ENCODE assay signal across 33 cellular contexts in genomic region chr15:98931001-98931400, GRCh38.
"Had no signal": no experiment of that assay in that cellular context is flagged by ENCODE, and none has a peak within 500 bp of the region (broad histone marks: within the 10 kb centered on the region; RNA-seq: fewer than 3 reads in every experiment).

No MANE protein-coding gene starts in this region.

- H3K36me3 ChIP-seq: colonic mucosa had no signal

- H3K36me3 Mint-ChIP-seq: activated CD8-positive, alpha-beta memory T cell treated with anti-CD3 and anti-CD28 coated beads, Interleukin-2, amount 10 ng/mL, durations not matched to agents 7 days and 5 days had no signal

- H3K9me3 ChIP-seq: adrenal gland, body of pancreas, colonic mucosa, esophagus muscularis mucosa, gastroesophageal sphincter had no signal

- H3K4me1 Mint-ChIP-seq: activated CD4-positive, alpha-beta T cell treated with anti-CD3 and anti-CD28 coated beads for 36 hours; activated CD4-positive, alpha-beta T cell treated with anti-CD3 and anti-CD28 coated beads, Interleukin-2, amount 10 ng/mL, durations not matched to agents 24 days and 14 days; activated CD8-positive, alpha-beta memory T cell treated with anti-CD3 and anti-CD28 coated beads, Interleukin-2, amount 10 ng/mL, durations not matched to agents 7 days and 5 days; activated naive CD8-positive, alpha-beta T cell treated with anti-CD3 and anti-CD28 coated beads for 36 hours; activated naive CD8-positive, alpha-beta T cell treated with anti-CD3 and anti-CD28 coated beads, Interleukin-2, amount 50 U/mL, for 24 hours had no signal

- H3K27ac ChIP-seq: adrenal gland, body of pancreas, colonic mucosa, dorsolateral prefrontal cortex, esophagus muscularis mucosa, foreskin keratinocyte, gastroesophageal sphincter had no signal

- H3K27ac Mint-ChIP-seq: activated CD4-positive, alpha-beta memory T cell treated with anti-CD3 and anti-CD28 coated beads for 36 hours; activated CD4-positive, alpha-beta T cell treated with anti-CD3 and anti-CD28 coated beads for 36 hours; activated CD4-positive, alpha-beta T cell treated with anti-CD3 and anti-CD28 coated beads, Interleukin-2, amount 10 ng/mL, durations not matched to agents 24 days and 14 days; activated CD8-positive, alpha-beta memory T cell treated with anti-CD3 and anti-CD28 coated beads, Interleukin-2, amount 10 ng/mL, durations not matched to agents 7 days and 5 days; activated CD8-positive, alpha-beta T cell treated with anti-CD3 and anti-CD28 coated beads, Interleukin-2, amount 10 ng/mL, durations not matched to agents 7 days and 5 days; activated naive CD8-positive, alpha-beta T cell treated with anti-CD3 and anti-CD28 coated beads for 36 hours; activated naive CD8-positive, alpha-beta T cell treated with anti-CD3 and anti-CD28 coated beads, Interleukin-2, amount 50 U/mL, for 24 hours; activated T-cell treated with anti-CD3 and anti-CD28 coated beads, Interleukin-2, amount 50 U/mL, for 24 hours; activated T-cell treated with anti-CD3 and anti-CD28 coated beads, Interleukin-2, amount 50 U/mL, for 72 hours; dendritic cell treated with granulocyte-macrophage colony-stimulating factor and Interleukin-4, amounts not matched to agents 40 ng/mL and 50 ng/mL, for 4 days; T-helper 17 cell; T-helper 2 cell treated with Interferon-gamma antibody and Interleukin-4, amounts not matched to agents 5 μg/mL and 100 μg/mL, for 36 hours had no signal

- ATAC-seq: activated CD4-positive, alpha-beta T cell treated with anti-CD3 and anti-CD28 coated beads for 36 hours; activated CD8-positive, alpha-beta memory T cell treated with anti-CD3 and anti-CD28 coated beads, Interleukin-2, amount 10 ng/mL, durations not matched to agents 7 days and 5 days; activated CD8-positive, alpha-beta T cell treated with anti-CD3 and anti-CD28 coated beads, Interleukin-2, amount 10 ng/mL, durations not matched to agents 7 days and 5 days; activated naive CD8-positive, alpha-beta T cell treated with anti-CD3 and anti-CD28 coated beads, Interleukin-2, amount 50 U/mL, for 24 hours; activated T-cell treated with anti-CD3 and anti-CD28 coated beads, Interleukin-2, amount 50 U/mL, for 72 hours; body of pancreas; foreskin keratinocyte; gastroesophageal sphincter; T-helper 17 cell had no signal

- DNase-seq: activated CD4-positive, alpha-beta memory T cell treated with anti-CD3 and anti-CD28 coated beads for 36 hours; activated CD4-positive, alpha-beta T cell treated with anti-CD3 and anti-CD28 coated beads for 36 hours; activated CD4-positive, alpha-beta T cell treated with anti-CD3 and anti-CD28 coated beads, Interleukin-2, amount 10 ng/mL, durations not matched to agents 24 days and 14 days; activated CD4-positive, CD25-positive, alpha-beta regulatory T cell; activated CD4-positive, CD25-positive, alpha-beta regulatory T cell treated with anti-CD3 and anti-CD28 coated beads, Interleukin-2, amount 50 U/mL, for 72 hours; activated CD8-positive, alpha-beta memory T cell treated with anti-CD3 and anti-CD28 coated beads, Interleukin-2, amount 10 ng/mL, durations not matched to agents 7 days and 5 days; activated CD8-positive, alpha-beta memory T cell treated with anti-CD3 and anti-CD28 coated beads, Interleukin-2, amount 50 U/mL, for 4 hours; activated CD8-positive, alpha-beta T cell treated with anti-CD3 and anti-CD28 coated beads, Interleukin-2, amount 10 ng/mL, durations not matched to agents 7 days and 5 days; activated gamma-delta T cell; activated naive CD4-positive, alpha-beta T cell treated with anti-CD3 and anti-CD28 coated beads, Interleukin-2, amount 50 U/mL, for 16 hours; activated naive CD4-positive, alpha-beta T cell treated with Interleukin-2 at 50 U/mL for 16 hours; activated naive CD8-positive, alpha-beta T cell treated with anti-CD3 and anti-CD28 coated beads for 36 hours; activated naive CD8-positive, alpha-beta T cell treated with anti-CD3 and anti-CD28 coated beads, Interleukin-2, amount 50 U/mL, for 24 hours; activated T-cell treated with anti-CD3 and anti-CD28 coated beads, Interleukin-2, amount 50 U/mL, for 24 hours; activated T-cell treated with anti-CD3 and anti-CD28 coated beads, Interleukin-2, amount 50 U/mL, for 72 hours; adrenal gland; amygdala; aorta; body of pancreas; caudate nucleus; colonic mucosa; dorsolateral prefrontal cortex; effector memory CD4-positive, alpha-beta T cell; endodermal cell; erythroblast; foreskin keratinocyte; T-helper 1 cell; T-helper 17 cell; T1000 had no signal

- H3K27me3 ChIP-seq: adrenal gland, body of pancreas, colonic mucosa, dorsolateral prefrontal cortex, esophagus muscularis mucosa, foreskin keratinocyte, gastroesophageal sphincter had no signal

- H3K9me3 Mint-ChIP-seq: activated CD4-positive, alpha-beta memory T cell treated with anti-CD3 and anti-CD28 coated beads for 36 hours; activated CD4-positive, alpha-beta T cell treated with anti-CD3 and anti-CD28 coated beads, Interleukin-2, amount 10 ng/mL, durations not matched to agents 24 days and 14 days; activated naive CD8-positive, alpha-beta T cell treated with anti-CD3 and anti-CD28 coated beads for 36 hours; activated naive CD8-positive, alpha-beta T cell treated with anti-CD3 and anti-CD28 coated beads, Interleukin-2, amount 50 U/mL, for 24 hours; activated T-cell treated with anti-CD3 and anti-CD28 coated beads, Interleukin-2, amount 50 U/mL, for 24 hours; activated T-cell treated with anti-CD3 and anti-CD28 coated beads, Interleukin-2, amount 50 U/mL, for 72 hours; dendritic cell treated with granulocyte-macrophage colony-stimulating factor and Interleukin-4, amounts not matched to agents 40 ng/mL and 50 ng/mL, for 4 days; endodermal cell; T-helper 2 cell treated with Interferon-gamma antibody and Interleukin-4, amounts not matched to agents 5 μg/mL and 100 μg/mL, for 36 hours had no signal

- H3K27me3 Mint-ChIP-seq: activated CD4-positive, alpha-beta memory T cell treated with anti-CD3 and anti-CD28 coated beads for 36 hours; activated CD4-positive, alpha-beta T cell treated with anti-CD3 and anti-CD28 coated beads for 36 hours; activated CD4-positive, alpha-beta T cell treated with anti-CD3 and anti-CD28 coated beads, Interleukin-2, amount 10 ng/mL, durations not matched to agents 24 days and 14 days; activated CD8-positive, alpha-beta memory T cell treated with anti-CD3 and anti-CD28 coated beads, Interleukin-2, amount 10 ng/mL, durations not matched to agents 7 days and 5 days; activated naive CD8-positive, alpha-beta T cell treated with anti-CD3 and anti-CD28 coated beads for 36 hours; activated naive CD8-positive, alpha-beta T cell treated with anti-CD3 and anti-CD28 coated beads, Interleukin-2, amount 50 U/mL, for 24 hours; activated T-cell treated with anti-CD3 and anti-CD28 coated beads, Interleukin-2, amount 50 U/mL, for 24 hours; dendritic cell treated with granulocyte-macrophage colony-stimulating factor and Interleukin-4, amounts not matched to agents 40 ng/mL and 50 ng/mL, for 4 days had no signal

- H3K4me1 ChIP-seq: colonic mucosa, foreskin keratinocyte had no signal

- H3K4me3 ChIP-seq: adrenal gland, body of pancreas, colonic mucosa, dorsolateral prefrontal cortex, esophagus muscularis mucosa, gastroesophageal sphincter had no signal

- H3K4me3 Mint-ChIP-seq: activated CD4-positive, alpha-beta memory T cell treated with anti-CD3 and anti-CD28 coated beads for 36 hours; activated CD4-positive, alpha-beta T cell treated with anti-CD3 and anti-CD28 coated beads for 36 hours; activated CD4-positive, alpha-beta T cell treated with anti-CD3 and anti-CD28 coated beads, Interleukin-2, amount 10 ng/mL, durations not matched to agents 24 days and 14 days; activated CD8-positive, alpha-beta memory T cell treated with anti-CD3 and anti-CD28 coated beads, Interleukin-2, amount 10 ng/mL, durations not matched to agents 7 days and 5 days; activated CD8-positive, alpha-beta T cell treated with anti-CD3 and anti-CD28 coated beads, Interleukin-2, amount 10 ng/mL, durations not matched to agents 7 days and 5 days; activated naive CD8-positive, alpha-beta T cell treated with anti-CD3 and anti-CD28 coated beads for 36 hours; activated naive CD8-positive, alpha-beta T cell treated with anti-CD3 and anti-CD28 coated beads, Interleukin-2, amount 50 U/mL, for 24 hours; activated T-cell treated with anti-CD3 and anti-CD28 coated beads, Interleukin-2, amount 50 U/mL, for 24 hours; activated T-cell treated with anti-CD3 and anti-CD28 coated beads, Interleukin-2, amount 50 U/mL, for 72 hours; dendritic cell treated with granulocyte-macrophage colony-stimulating factor and Interleukin-4, amounts not matched to agents 40 ng/mL and 50 ng/mL, for 4 days; endodermal cell; T-helper 17 cell; T-helper 2 cell treated with Interferon-gamma antibody and Interleukin-4, amounts not matched to agents 5 μg/mL and 100 μg/mL, for 36 hours had no signal
